In genomic region chr17:74742978-74743545, GRCh38 we compare ENCODE assay signal across 1 cellular context.
TF ChIP-seq lines count a peak whose summit lies in the region.

No MANE protein-coding gene starts in this region.

TF ChIP-seq in HepG2, 621 proteins besides CTCF, POLR2A, EP300 and RAD21:
- no peak for TF ChIP-seq NFE2L1 (CRISPR knock-in tag; IDR thresholded peaks at IDR 0.05; ENCODE audit: borderline replicate concordance)
- TF ChIP-seq GMEB1 (CRISPR knock-in tag; IDR thresholded peaks at IDR 0.05; ENCODE audit: borderline replicate concordance) = no peak
- TF ChIP-seq MEF2D (CRISPR knock-in tag; IDR thresholded peaks at IDR 0.05) = no peak
- TF ChIP-seq CREB1 (IDR thresholded peaks at IDR 0.05) = peak; percentile 52; the same call in 1 of the 2 replicates
- no peak for TF ChIP-seq CREB1 (CRISPR knock-in tag; IDR thresholded peaks at IDR 0.05)
- TF ChIP-seq ZNF496 (CRISPR knock-in tag; IDR thresholded peaks at IDR 0.05; ENCODE audit: insufficient replicate concordance) = no peak
- TF ChIP-seq HIVEP1 (CRISPR knock-in tag; IDR thresholded peaks at IDR 0.05) = no peak
- no peak for TF ChIP-seq SPEN (CRISPR knock-in tag; IDR thresholded peaks at IDR 0.05; ENCODE audit: low read depth)
- no peak for TF ChIP-seq ELF3 (CRISPR knock-in tag; IDR thresholded peaks at IDR 0.05)
- TF ChIP-seq FOXO4 (CRISPR knock-in tag; conservative IDR thresholded peaks at IDR 0.05) = 0 out of 2 replicates have a peak, but pooled peaks have one; percentile 35
- peak; percentile 53 for TF ChIP-seq ATF7 (IDR thresholded peaks at IDR 0.05)
- TF ChIP-seq ATF7 (CRISPR knock-in tag; IDR thresholded peaks at IDR 0.05) = no peak
- TF ChIP-seq ZNF34 (CRISPR knock-in tag; IDR thresholded peaks at IDR 0.05; ENCODE audit: borderline replicate concordance) = no peak
- TF ChIP-seq ARHGAP35 (CRISPR knock-in tag; IDR thresholded peaks at IDR 0.05; ENCODE audit: borderline replicate concordance) = no peak
- TF ChIP-seq NFATC3 (CRISPR knock-in tag; IDR thresholded peaks at IDR 0.05) = no peak
- no peak for TF ChIP-seq ZSCAN20 (CRISPR knock-in tag; IDR thresholded peaks at IDR 0.05; ENCODE audit: borderline replicate concordance)
- no peak for TF ChIP-seq HMG20A (CRISPR knock-in tag; IDR thresholded peaks at IDR 0.05; ENCODE audit: borderline replicate concordance)
- no peak for TF ChIP-seq STAG1 (CRISPR knock-in tag; IDR thresholded peaks at IDR 0.05)
- TF ChIP-seq ZNF790 (CRISPR knock-in tag; IDR thresholded peaks at IDR 0.05; ENCODE audit: borderline replicate concordance) = no peak
- TF ChIP-seq ZBTB40 (IDR thresholded peaks at IDR 0.05) = no peak
- TF ChIP-seq ZBTB40 (CRISPR knock-in tag; IDR thresholded peaks at IDR 0.05) = no peak
- TF ChIP-seq SMC3 (IDR thresholded peaks at IDR 0.05; ENCODE audit: low read length) = no peak
- no peak for TF ChIP-seq ATF2 (CRISPR knock-in tag; IDR thresholded peaks at IDR 0.05)
